In the genomic region with DNA sequence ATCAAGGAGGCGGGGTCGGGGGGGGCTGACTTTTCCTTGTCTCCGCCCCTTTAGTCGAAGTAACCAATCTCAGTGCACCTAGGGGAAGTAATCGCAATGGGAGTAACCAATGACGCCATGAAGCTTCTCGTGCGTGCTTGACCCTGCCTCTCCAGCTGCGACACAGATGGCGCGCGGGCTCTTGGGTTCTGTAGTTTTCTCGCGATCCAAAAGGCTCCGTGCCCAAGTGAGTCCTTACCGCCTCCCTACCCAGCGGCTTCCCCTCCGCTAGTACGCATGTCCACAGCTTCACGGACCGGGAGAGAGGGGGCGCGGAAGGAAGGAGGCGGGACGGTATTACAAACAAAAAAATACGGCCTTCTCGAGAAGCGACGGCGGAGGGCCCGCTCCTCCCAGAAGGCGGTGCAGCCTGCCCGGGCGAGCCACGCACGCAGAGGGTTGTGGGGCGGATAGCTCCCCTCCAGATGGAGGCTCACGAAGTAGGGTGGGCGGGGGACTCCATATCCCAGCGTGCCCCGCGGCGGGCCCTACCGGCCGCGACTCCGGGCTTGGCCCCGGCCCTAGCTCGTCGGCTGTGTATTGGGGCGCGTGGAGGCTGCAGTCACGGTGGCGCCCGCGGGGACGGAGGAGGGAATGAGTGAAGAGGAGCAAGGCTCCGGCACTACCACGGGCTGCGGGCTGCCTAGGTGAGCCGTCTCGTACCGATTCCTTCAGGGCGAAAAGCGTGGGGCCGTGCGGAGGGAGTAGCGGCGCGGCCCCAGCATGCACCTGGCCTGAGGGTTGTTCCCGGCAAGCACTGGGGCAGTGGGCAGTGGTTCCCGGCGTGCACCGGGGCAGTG, we compare ENCODE assay signal across 1 cellular context.
A peak's percentile ranks its signal among the peaks of the same experiment; 100 is the strongest.
TF ChIP-seq lines count a peak whose summit lies in the region.

TARBP2 (plus strand) TSS at position 508 of the 839 bp plus-strand sequence; CDS start at position 634, 126 bp downstream.

TF ChIP-seq in GM12878, 131 proteins besides CTCF, POLR2A, EP300 and RAD21 (continued from another document):
- TF ChIP-seq ZNF207 (IDR thresholded peaks at IDR 0.05; ENCODE audit: borderline replicate concordance) (peak; percentile 64), ZBED1 (IDR thresholded peaks at IDR 0.05; ENCODE audit: borderline replicate concordance) (no peak; the same call in 1 of the 2 replicates), PML (IDR thresholded peaks at IDR 0.05; ENCODE audit: low read length) (peak; percentile 55; the same call in 1 of the 2 replicates), WRNIP1 (IDR thresholded peaks at IDR 0.05; ENCODE audit: borderline replicate concordance, low read depth, low read length) (no peak), EED (IDR thresholded peaks at IDR 0.05; ENCODE audit: low read depth) (no peak), KLF5 (IDR thresholded peaks at IDR 0.05; ENCODE audit: partially characterized antibody) (peak; percentile 92), MTA2 (IDR thresholded peaks at IDR 0.05; ENCODE audit: low read depth) (no peak), TCF12 (IDR thresholded peaks at IDR 0.05; ENCODE audit: low read depth, low read length) (peak; percentile 46), TARDBP (IDR thresholded peaks at IDR 0.05; ENCODE audit: borderline replicate concordance) (0 out of 2 replicates have a peak, but pooled peaks have one; percentile 71), HDGF (IDR thresholded peaks at IDR 0.05) (0 out of 2 replicates have a peak, but pooled peaks have one; percentile 75), E2F4 (IDR thresholded peaks at IDR 0.05; ENCODE audit: low read depth, low read length) (0 out of 2 replicates have a peak, but pooled peaks have one; percentile 14), ATF7 (IDR thresholded peaks at IDR 0.05; ENCODE audit: low read depth) (peak; percentile 91), SRF (IDR thresholded peaks at IDR 0.05; ENCODE audit: low read depth in 2 of 2, low read length in 2 of 2) (0 out of 4 replicates have a peak, but pooled peaks of 1 of the 2 experiments have one; percentile 35), MXI1 (IDR thresholded peaks at IDR 0.05; ENCODE audit: low read depth, low read length) (peak; percentile 61; the same call in 1 of the 2 replicates), BACH1 (IDR thresholded peaks at IDR 0.05; ENCODE audit: borderline replicate concordance) (peak; percentile 54; the same call in 1 of the 2 replicates), POLR2AphosphoS2 (IDR thresholded peaks at IDR 0.05; ENCODE audit: low read depth, low read length) (peak; percentile 72; the same call in 1 of the 2 replicates), CEBPB (IDR thresholded peaks at IDR 0.05; ENCODE audit: borderline replicate concordance in 1 of 2, low read depth in 2 of 2, low read length in 2 of 2) (no peak), RUNX3 (IDR thresholded peaks at IDR 0.05; ENCODE audit: low read length) (peak; percentile 71), ZNF274 (IDR thresholded peaks at IDR 0.05; ENCODE audit: insufficient read depth, insufficient read length) (no peak), SIX5 (IDR thresholded peaks at IDR 0.05; ENCODE audit: low read depth, low read length, severe bottlenecking) (peak; percentile 85), RFX5 (IDR thresholded peaks at IDR 0.05; ENCODE audit: low read depth, low read length) (peak; percentile 89), YBX1 (IDR thresholded peaks at IDR 0.05) (no peak), GATAD2B (conservative IDR thresholded peaks at IDR 0.05; ENCODE audit: low read depth) (peak; percentile 78; the same call in 1 of the 2 replicates), BCL11A (IDR thresholded peaks at IDR 0.05; ENCODE audit: low read depth, low read length) (no peak), SP1 (IDR thresholded peaks at IDR 0.05; ENCODE audit: low read depth, low read length) (peak; percentile 94)
- TF ChIP-seq, protein P1, sequence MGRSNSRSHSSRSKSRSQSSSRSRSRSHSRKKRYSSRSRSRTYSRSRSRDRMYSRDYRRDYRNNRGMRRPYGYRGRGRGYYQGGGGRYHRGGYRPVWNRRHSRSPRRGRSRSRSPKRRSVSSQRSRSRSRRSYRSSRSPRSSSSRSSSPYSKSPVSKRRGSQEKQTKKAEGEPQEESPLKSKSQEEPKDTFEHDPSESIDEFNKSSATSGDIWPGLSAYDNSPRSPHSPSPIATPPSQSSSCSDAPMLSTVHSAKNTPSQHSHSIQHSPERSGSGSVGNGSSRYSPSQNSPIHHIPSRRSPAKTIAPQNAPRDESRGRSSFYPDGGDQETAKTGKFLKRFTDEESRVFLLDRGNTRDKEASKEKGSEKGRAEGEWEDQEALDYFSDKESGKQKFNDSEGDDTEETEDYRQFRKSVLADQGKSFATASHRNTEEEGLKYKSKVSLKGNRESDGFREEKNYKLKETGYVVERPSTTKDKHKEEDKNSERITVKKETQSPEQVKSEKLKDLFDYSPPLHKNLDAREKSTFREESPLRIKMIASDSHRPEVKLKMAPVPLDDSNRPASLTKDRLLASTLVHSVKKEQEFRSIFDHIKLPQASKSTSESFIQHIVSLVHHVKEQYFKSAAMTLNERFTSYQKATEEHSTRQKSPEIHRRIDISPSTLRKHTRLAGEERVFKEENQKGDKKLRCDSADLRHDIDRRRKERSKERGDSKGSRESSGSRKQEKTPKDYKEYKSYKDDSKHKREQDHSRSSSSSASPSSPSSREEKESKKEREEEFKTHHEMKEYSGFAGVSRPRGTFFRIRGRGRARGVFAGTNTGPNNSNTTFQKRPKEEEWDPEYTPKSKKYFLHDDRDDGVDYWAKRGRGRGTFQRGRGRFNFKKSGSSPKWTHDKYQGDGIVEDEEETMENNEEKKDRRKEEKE (IDR thresholded peaks at IDR 0.05), result no peak
- TF ChIP-seq, protein P2, sequence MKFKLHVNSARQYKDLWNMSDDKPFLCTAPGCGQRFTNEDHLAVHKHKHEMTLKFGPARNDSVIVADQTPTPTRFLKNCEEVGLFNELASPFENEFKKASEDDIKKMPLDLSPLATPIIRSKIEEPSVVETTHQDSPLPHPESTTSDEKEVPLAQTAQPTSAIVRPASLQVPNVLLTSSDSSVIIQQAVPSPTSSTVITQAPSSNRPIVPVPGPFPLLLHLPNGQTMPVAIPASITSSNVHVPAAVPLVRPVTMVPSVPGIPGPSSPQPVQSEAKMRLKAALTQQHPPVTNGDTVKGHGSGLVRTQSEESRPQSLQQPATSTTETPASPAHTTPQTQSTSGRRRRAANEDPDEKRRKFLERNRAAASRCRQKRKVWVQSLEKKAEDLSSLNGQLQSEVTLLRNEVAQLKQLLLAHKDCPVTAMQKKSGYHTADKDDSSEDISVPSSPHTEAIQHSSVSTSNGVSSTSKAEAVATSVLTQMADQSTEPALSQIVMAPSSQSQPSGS (IDR thresholded peaks at IDR 0.05; ENCODE audit: low read length), result no peak
